Comparison of ENCODE assay signal across 9 cellular contexts in genomic region chr15:73751896-73752816, GRCh38. TPM values are rescaled to one million over a fixed set of nuclear protein-coding genes. Genes with fewer than 3 reads are reported as not detected.
DNase-seq lines count a peak whose midpoint lies in the region; ATAC-seq and TF ChIP-seq lines count a peak whose summit lies in the region.
"Had no signal": no experiment of that assay in that cellular context is flagged by ENCODE, and none has a peak within 500 bp of the region (broad histone marks: within the 10 kb centered on the region; RNA-seq: fewer than 3 reads in every experiment).

No MANE protein-coding gene starts in this region.

- no peak for TF ChIP-seq CTCF in esophagus muscularis mucosa (IDR thresholded peaks at IDR 0.05)
- TF ChIP-seq CTCF in upper lobe of left lung (IDR thresholded peaks at IDR 0.05): no peak

- TF ChIP-seq EP300 in esophagus muscularis mucosa (IDR thresholded peaks at IDR 0.05): no peak
- no peak for TF ChIP-seq EP300 in upper lobe of left lung (IDR thresholded peaks at IDR 0.05)

- ATAC-seq in upper lobe of left lung (ENCODE audit: low FRiP score in 2 of 2): peak in 1 of 2 donors; percentile 44

- TF ChIP-seq POLR2A in esophagus muscularis mucosa (IDR thresholded peaks at IDR 0.05; ENCODE audit: low read depth) (no peak), upper lobe of left lung (IDR thresholded peaks at IDR 0.05) (no peak)

- H3K9me3 ChIP-seq in esophagus muscularis mucosa (no peaks in the 10 kb centered on the region), muscle layer of colon (ENCODE audit: low read length) (no peaks in the 10 kb centered on the region), upper lobe of left lung (no peaks in the 10 kb centered on the region)

- intact Hi-C loops in esophagus muscularis mucosa (cut with DNase I) (loop anchor here (10.0 kb wide), 1 partner anchor 153 kb away; no protein-coding TSS in a partner anchor), head of caudate nucleus (cut with DNase I) (no loop called here)

- WGBS in esophagus muscularis mucosa: 0% methylated on average over 31 of the region's 81 CpGs
- WGBS in upper lobe of left lung, 2 donors: 0 to 1% methylated on average over 18 to 33 of the region's 81 CpGs

- H3K27me3 ChIP-seq in esophagus muscularis mucosa (peaks cover 0 to 18% (median 3%) of the 10 kb centered on the region in 4 donors), muscle layer of colon (ENCODE audit: control insufficient read depth in 1 of 2, insufficient read depth in 2 of 2, low read length in 2 of 2) (peaks cover 0 to 5% of the 10 kb centered on the region in 2 donors), upper lobe of left lung (peaks cover 0 to 22% (median 12%) of the 10 kb centered on the region in 4 donors)

- peak overlapping the region; percentile 34 to 81 (median 78) for H3K27ac ChIP-seq in esophagus muscularis mucosa (replicated peaks in 1 of 4)
- H3K27ac ChIP-seq in muscle layer of colon (ENCODE audit: low read depth, low read length): no peak overlapping the region
- peak overlapping the region in 1 of 4 donors; percentile 3 for H3K27ac ChIP-seq in upper lobe of left lung

- no peak overlapping the region for H3K9ac ChIP-seq in muscle layer of colon (ENCODE audit: low read length)

- peaks cover 17 to 43% (median 33%) of the 10 kb centered on the region in 4 donors for H3K4me1 ChIP-seq in esophagus muscularis mucosa
- H3K4me1 ChIP-seq in muscle layer of colon (ENCODE audit: insufficient read depth, low read length): no peaks in the 10 kb centered on the region
- H3K4me1 ChIP-seq in upper lobe of left lung: peaks cover 8 to 26% (median 12%) of the 10 kb centered on the region in 4 donors

- DNase-seq in NCI-H1417 (lab: John Stamatoyannopoulos, UW): peak in 2 of 3 experiments; percentile 49 to 51
- DNase-seq in NCI-H1417 treated with DMSO at 0.1 percent for 48 hours (lab: John Stamatoyannopoulos, UW): no peak
- no peak for DNase-seq in esophagus muscularis mucosa (ENCODE audit: extremely low spot score)
- peak in 1 of 2 donors; percentile 82 for DNase-seq in upper lobe of left lung
- no peak for DNase-seq in activated CD4-positive, alpha-beta T cell treated with anti-CD3 and anti-CD28 coated beads, Interleukin-2, amount 50 U/mL, for 4 hours
- no peak for DNase-seq in head of caudate nucleus
- DNase-seq in HuH-7.5 (ENCODE audit: low spot score): no peak
- DNase-seq: NCI-H1105 treated with DMSO at 0.1 percent for 48 hours had no signal

- H3K36me3 ChIP-seq in esophagus muscularis mucosa (no peaks in the 10 kb centered on the region), muscle layer of colon (ENCODE audit: insufficient read depth, low read length) (no peaks in the 10 kb centered on the region), upper lobe of left lung (no peaks in the 10 kb centered on the region)

- peak overlapping the region; percentile 77 to 88 (median 85) for H3K4me3 ChIP-seq in esophagus muscularis mucosa
- peak overlapping the region; percentile 56 to 74 for H3K4me3 ChIP-seq in muscle layer of colon (ENCODE audit: low read depth in 1 of 2, low read length in 2 of 2)
- peak overlapping the region; percentile 16 to 58 (median 50) for H3K4me3 ChIP-seq in upper lobe of left lung

RNA-seq across cellular contexts. Expression of gene INSYN1, which starts 1.0 kb away (rescaled TPM):
- total RNA-seq in esophagus muscularis mucosa (10 to 100 TPM; 12.5 to 27.4 (median 23.8) TPM), upper lobe of left lung (10 to 100 TPM in 1 of 6 donors, 1 to 10 TPM in 5; 3.1 to 17.1 (median 5.1) TPM)

Comparison
In these comparisons a context has a peak if more than half of its experiments do, and no peak if none do; other contexts are left out.
1. DNase-seq: peak in NCI-H1417 (2 of 3); none in NCI-H1417 treated with DMSO at 0.1 percent for 48 hours (single experiment), esophagus muscularis mucosa (single experiment), activated CD4-positive, alpha-beta T cell treated with anti-CD3 and anti-CD28 coated beads, Interleukin-2, amount 50 U/mL, for 4 hours (0 of 2), head of caudate nucleus (0 of 42) and HuH-7.5 (single experiment).
2. Peak in every context shown above with its lines, with median percentiles within 50 percentile points of each other: H3K4me3 ChIP-seq.